In the genomic region with DNA sequence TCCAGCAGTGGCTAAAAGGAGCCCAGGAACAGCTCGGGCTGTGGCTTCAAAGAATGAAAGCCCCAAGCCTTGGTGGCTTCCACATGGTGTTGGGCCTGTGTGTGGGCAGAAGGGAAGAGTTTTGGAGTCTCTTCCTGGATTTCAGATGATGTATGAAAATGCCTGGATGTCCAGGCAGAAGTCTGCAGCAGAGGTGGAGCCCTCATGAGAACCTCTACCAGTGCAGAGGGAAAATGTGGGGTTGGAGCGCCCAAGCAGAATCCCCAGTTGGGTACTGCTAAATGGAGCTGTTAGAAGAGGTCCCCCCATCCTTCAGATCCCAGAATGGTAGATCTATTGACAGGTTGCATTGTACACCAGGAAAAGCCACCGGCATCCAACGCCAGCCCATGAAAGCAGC, we compare ENCODE assay signal across 18 cellular contexts.
DNase-seq lines count a peak whose midpoint lies in the region; ATAC-seq, FAIRE-seq and TF ChIP-seq lines count a peak whose summit lies in the region.
"Had no signal": no experiment of that assay in that cellular context is flagged by ENCODE, and none has a peak within 500 bp of the region (broad histone marks: within the 10 kb centered on the region; RNA-seq: fewer than 3 reads in every experiment).

No MANE protein-coding gene starts in this region.

- H2AK5ac ChIP-seq in H1 (ENCODE audit: low read depth, low read length), result no peak overlapping the region

- H3K36me3 ChIP-seq in BLaER1, result no peaks in the 10 kb centered on the region
- peaks cover 0 to 7% (median 2%) of the 10 kb centered on the region in 4 experiments; a peak in 3 of 8 replicates for H3K36me3 ChIP-seq in H1 (ENCODE audit: control insufficient read depth in 2 of 4, insufficient read depth in 4 of 4, low read length in 3 of 4)
- no peaks in the 10 kb centered on the region for H3K36me3 ChIP-seq in Caco-2 (ENCODE audit: control insufficient read depth, insufficient read depth, low read length)
- H3K36me3 ChIP-seq: HAP-1 had no signal

- TF ChIP-seq CTCF in NB4 (IDR thresholded peaks at IDR 0.05; ENCODE audit: low read depth, low read length) (no peak), H1 (IDR thresholded peaks at IDR 0.05; ENCODE audit: control extremely low read depth in 1 of 3, insufficient read depth in 1 of 3, low read depth in 1 of 3, low read length in 3 of 3) (no peak), Caco-2 (IDR thresholded peaks at IDR 0.05; ENCODE audit: insufficient read depth in 1 of 2, low read depth in 1 of 2, low read length in 1 of 2, severe bottlenecking in 1 of 2, unreplicated experiment in 1 of 2) (no peak)

- H3K9me3 Mint-ChIP-seq in Caco-2 (ENCODE audit: unreplicated experiment), result peaks cover 50% of the 10 kb centered on the region

- no peak overlapping the region for H2BK20ac ChIP-seq in H1 (ENCODE audit: low read length)

- FAIRE-seq in H1 (lab: Jason Lieb, UNC), result no peak
- FAIRE-seq: A549, GM12891 had no signal

- no peaks in the 10 kb centered on the region for H3K79me2 ChIP-seq in H1 (ENCODE audit: control insufficient read depth in 1 of 2, insufficient read depth in 2 of 2, low read length in 2 of 2)

- POLR2A ChIA-PET in H1 (lab: Charles Lee; ENCODE audit: partially characterized antibody) (no interaction called here), Caco-2 (lab: Charles Lee) (no interaction called here)

- 0 out of 2 replicates have a peak overlapping the region, but pooled peaks have one; percentile 27 for H3K4me3 ChIP-seq in BLaER1
- no peak overlapping the region for H3K4me3 ChIP-seq in NB4 (ENCODE audit: low read depth, low read length)
- no peak overlapping the region for H3K4me3 ChIP-seq in H1 (ENCODE audit: extremely low read depth in 1 of 4, insufficient read depth in 2 of 4, low read depth in 3 of 4, low read length in 4 of 4)
- no peak overlapping the region for H3K4me3 ChIP-seq in Caco-2 (ENCODE audit: low read depth, low read length)
- H3K4me3 ChIP-seq: A549, HAP-1 had no signal

- H3K4me1 Mint-ChIP-seq in Caco-2 (ENCODE audit: low read depth, unreplicated experiment), result no peaks in the 10 kb centered on the region
- H3K4me1 Mint-ChIP-seq: CD14-positive monocyte; CD4-positive, alpha-beta memory T cell had no signal

- H3K27me3 Mint-ChIP-seq in Caco-2 (ENCODE audit: insufficient read depth, unreplicated experiment), result peaks cover under 1% of the 10 kb centered on the region
- H3K27me3 Mint-ChIP-seq: CD4-positive, alpha-beta memory T cell had no signal

- H3K4me2 ChIP-seq in BLaER1, result no peak overlapping the region
- no peak overlapping the region for H3K4me2 ChIP-seq in H1 (ENCODE audit: insufficient read depth in 1 of 2, low read depth in 2 of 2, low read length in 2 of 2)
- H3K4me2 ChIP-seq: A549 had no signal

- no TSS peak for BruUV-seq in Caco-2 (replicated peaks; lab: Mats Ljungman, UMichigan)

- DNase-seq in DMS 273 (lab: John Stamatoyannopoulos, UW; ENCODE audit: unreplicated experiment) (peak; percentile 3), DMS 273 treated with DMSO at 0.1 percent for 48 hours (lab: John Stamatoyannopoulos, UW) (no peak), NB4 (ENCODE audit: low read depth) (peak; percentile 4), H1 (ENCODE audit: low read depth in 1 of 2, low spot score in 2 of 2) (no peak), Caco-2 (no peak), OCI-M1 (lab: John Stamatoyannopoulos, UW) (no peak)
- DNase-seq: AML-193; Calu3; CD4-positive, alpha-beta memory T cell; DMS79 treated with DMSO at 0.1 percent for 48 hours had no signal

- no peak overlapping the region for H2BK12ac ChIP-seq in H1 (ENCODE audit: low read depth, low read length)

- no peak overlapping the region for H3K18ac ChIP-seq in H1 (ENCODE audit: extremely low read depth, low read length)

- no peak overlapping the region for H2BK15ac ChIP-seq in H1 (ENCODE audit: low read length)

- no peak overlapping the region for H2AFZ ChIP-seq in H1 (ENCODE audit: low read length)

- H3K27me3 ChIP-seq in BLaER1, result no peaks in the 10 kb centered on the region
- H3K27me3 ChIP-seq in H1 (replicated peaks in 1 of 4; ENCODE audit: control insufficient read depth in 3 of 4, extremely low read depth in 1 of 4, insufficient read depth in 3 of 4, low read length in 3 of 4), result no peaks in the 10 kb centered on the region
- no peaks in the 10 kb centered on the region for H3K27me3 ChIP-seq in Caco-2 (replicated peaks; ENCODE audit: control insufficient read depth, insufficient read depth, low read length)

- H2BK5ac ChIP-seq in H1 (ENCODE audit: low read depth, low read length), result no peak overlapping the region

- H4K20me1 ChIP-seq in BLaER1 (no peaks in the 10 kb centered on the region), H1 (replicated peaks in 1 of 2; ENCODE audit: control insufficient read depth in 1 of 2, insufficient read depth in 2 of 2, low read length in 2 of 2) (no peaks in the 10 kb centered on the region)

- H3K27ac Mint-ChIP-seq in Caco-2 (ENCODE audit: unreplicated experiment), result no peak overlapping the region
- H3K27ac Mint-ChIP-seq: CD14-positive monocyte; CD4-positive, alpha-beta memory T cell had no signal

- H3K9me3 ChIP-seq in BLaER1 (peaks cover 43% of the 10 kb centered on the region), H1 (ENCODE audit: insufficient read depth in 2 of 2, low read depth in 1 of 2, low read length in 1 of 2) (peaks cover 28% of the 10 kb centered on the region in 2 experiments), Caco-2 (peaks cover 21% of the 10 kb centered on the region)

- no peak overlapping the region for H3K14ac ChIP-seq in H1 (ENCODE audit: insufficient read length)

- H3K4me3 Mint-ChIP-seq in Caco-2 (ENCODE audit: unreplicated experiment), result no peak overlapping the region
- H3K4me3 Mint-ChIP-seq: CD14-positive monocyte; CD4-positive, alpha-beta memory T cell had no signal

- WGBS in H1 (ENCODE audit: extremely low coverage in 1 of 2, insufficient coverage in 1 of 2, insufficient read length in 1 of 2, insufficient replicate concordance in 2 of 2, low coverage in 1 of 2, low lambda C conversion rate in 2 of 2, missing lambda C conversion rate in 1 of 2), 2 experiments, result 67% methylated on average over 4 of the region's 4 CpGs; no CpG with 5 or more reads in 1 of the 2 experiments

- no peak overlapping the region for H2BK120ac ChIP-seq in H1 (replicated peaks; ENCODE audit: low read depth, low read length)

- no peak overlapping the region for H3K56ac ChIP-seq in H1 (replicated peaks; ENCODE audit: insufficient read length, low read depth, low read length)

- TF ChIP-seq EP300 in H1 (IDR thresholded peaks at IDR 0.05; ENCODE audit: borderline replicate concordance in 1 of 2, low read depth in 2 of 2, low read length in 2 of 2), result no peak

- H3K4me1 ChIP-seq in BLaER1, result no peaks in the 10 kb centered on the region
- no peaks in the 10 kb centered on the region for H3K4me1 ChIP-seq in H1 (replicated peaks in 1 of 4; ENCODE audit: control insufficient read depth in 3 of 4, insufficient read depth in 4 of 4, low read length in 3 of 4)
- no peaks in the 10 kb centered on the region for H3K4me1 ChIP-seq in Caco-2
- H3K4me1 ChIP-seq: A549, HAP-1 had no signal

- H3K27ac ChIP-seq in BLaER1 (no peak overlapping the region), H1 (ENCODE audit: low read depth, low read length) (no peak overlapping the region)
- H3K27ac ChIP-seq: 22Rv1, A549, HL-60 had no signal

- no peak overlapping the region for H4K8ac ChIP-seq in H1 (ENCODE audit: extremely low read depth, insufficient read depth, low read length)

- CTCF ChIA-PET in H1 (lab: Charles Lee; ENCODE audit: partially characterized antibody), result no interaction called here
- CTCF ChIA-PET in Caco-2 (lab: Charles Lee), result no interaction called here

- H4K5ac ChIP-seq in H1 (ENCODE audit: insufficient read length, low read depth, low read length), result no peak overlapping the region

- intact Hi-C loops in Caco-2 (cut with micrococcal nuclease; ENCODE audit: unreplicated experiment), result no loop called here

- H3K23ac ChIP-seq in H1 (ENCODE audit: insufficient read length), result no peak overlapping the region

- H3K23me2 ChIP-seq in H1 (ENCODE audit: low read depth, low read length), result no peaks in the 10 kb centered on the region

- no peaks in the 10 kb centered on the region for H3K36me3 Mint-ChIP-seq in Caco-2 (ENCODE audit: insufficient read depth, unreplicated experiment)
- H3K36me3 Mint-ChIP-seq: CD14-positive monocyte had no signal

- H3K4ac ChIP-seq in H1 (replicated peaks; ENCODE audit: insufficient read length, low read depth, low read length), result no peak overlapping the region

- no peak for TF ChIP-seq RAD21 in H1 (IDR thresholded peaks at IDR 0.05 in 1 of 2, conservative IDR thresholded peaks at IDR 0.05 in 1 of 2; ENCODE audit: low read depth in 2 of 2, low read length in 2 of 2)

- H3K79me1 ChIP-seq in H1 (ENCODE audit: low read depth, low read length), result no peaks in the 10 kb centered on the region

- ATAC-seq in GM19035 (IDR thresholded peaks at IDR 0.05; ENCODE audit: unreplicated experiment), result no peak
- ATAC-seq: A549 had no signal

- no peak overlapping the region for H3K9ac ChIP-seq in BLaER1
- H3K9ac ChIP-seq in H1 (replicated peaks in 1 of 4; ENCODE audit: extremely low read depth in 1 of 4, low read depth in 3 of 4, low read length in 3 of 4), result no peak overlapping the region

- H4K91ac ChIP-seq in H1 (replicated peaks; ENCODE audit: insufficient read length, low read length), result no peak overlapping the region

- TF ChIP-seq POLR2A in NB4 (IDR thresholded peaks at IDR 0.05; ENCODE audit: extremely low read depth, insufficient read length), result no peak
- no peak for TF ChIP-seq POLR2A in H1 (IDR thresholded peaks at IDR 0.05; ENCODE audit: control extremely low read depth in 1 of 2, low read depth in 2 of 2, low read length in 2 of 2)

TF ChIP-seq in H1, 55 proteins besides CTCF, POLR2A, EP300 and RAD21:
- TF ChIP-seq CHD1 (IDR thresholded peaks at IDR 0.05; ENCODE audit: low read depth, low read length) (no peak), CBX5 (IDR thresholded peaks at IDR 0.05; ENCODE audit: low read depth, low read length) (0 out of 2 replicates have a peak, but pooled peaks have one; percentile 44)

Comparison
In these comparisons a context has a peak if more than half of its experiments do, and no peak if none do; other contexts are left out.
1. DNase-seq: peak in DMS 273 (single experiment) and NB4 (single experiment); none in DMS 273 treated with DMSO at 0.1 percent for 48 hours (single experiment), H1 (0 of 2), Caco-2 (0 of 2) and OCI-M1 (single experiment).